In the genomic region with DNA sequence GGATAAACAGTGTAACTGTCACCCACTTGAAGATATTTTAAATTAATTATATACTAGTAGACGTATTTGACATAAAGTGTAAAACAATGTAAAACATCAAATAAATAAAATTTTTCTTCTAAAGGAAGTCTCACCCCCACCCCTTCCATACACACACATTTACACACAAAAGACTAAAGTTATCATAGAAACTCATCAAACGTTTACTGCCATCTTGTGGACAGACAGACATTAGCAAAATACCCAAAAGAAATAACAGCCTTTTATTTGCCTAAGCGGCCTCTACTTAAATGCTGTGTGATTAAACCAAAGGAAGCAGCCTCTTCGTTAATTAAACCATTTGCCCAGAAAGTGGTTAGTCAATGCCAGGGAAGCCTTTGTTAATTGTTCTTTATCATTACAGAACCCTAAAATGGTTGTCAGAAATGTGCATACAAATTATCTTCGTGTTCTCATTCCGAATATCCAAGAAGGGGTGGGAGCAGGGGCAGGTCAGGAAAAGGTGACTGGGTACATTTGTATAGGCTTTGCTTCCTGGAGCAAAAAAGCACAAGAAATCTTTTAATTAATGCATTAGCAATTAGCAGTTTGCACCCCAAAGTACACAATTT, we compare ENCODE assay signal across 8 cellular contexts.
DNase-seq lines count a peak whose midpoint lies in the region; ATAC-seq and TF ChIP-seq lines count a peak whose summit lies in the region.

No MANE protein-coding gene starts in this region.

- DNase-seq in EL (peak; percentile 58), OCI-LY7 (ENCODE audit: low spot score) (peak; percentile 48), dermis microvascular lymphatic vessel endothelial cell (ENCODE audit: low read depth in 2 of 2) (peak; percentile 73 to 77)
- no peak for DNase-seq in activated CD8-positive, alpha-beta memory T cell treated with anti-CD3 and anti-CD28 coated beads, Interleukin-2, amount 10 ng/mL, durations not matched to agents 7 days and 5 days

- no peaks in the 10 kb centered on the region for H3K36me3 Mint-ChIP-seq in nephron (ENCODE audit: low read depth)
- H3K36me3 Mint-ChIP-seq in stimulated activated memory B cell treated with anti-CD40 and anti-IgM and Interleukin-4, amounts not matched to agents 10 μg/mL and 1 μg/mL and 100 μg/mL, for 72 hours = no peaks in the 10 kb centered on the region
- no peaks in the 10 kb centered on the region for H3K36me3 Mint-ChIP-seq in activated CD8-positive, alpha-beta memory T cell treated with anti-CD3 and anti-CD28 coated beads, Interleukin-2, amount 10 ng/mL, durations not matched to agents 7 days and 5 days

- H3K4me3 ChIP-seq in OCI-LY7 (ENCODE audit: low read depth, low read length, poor library complexity, severe bottlenecking) = no peak overlapping the region

- H3K4me2 ChIP-seq in OCI-LY7 (ENCODE audit: low read length) = no peak overlapping the region

- BruUV-seq in OCI-LY7 (replicated peaks; lab: Mats Ljungman, UMichigan) = no TSS peak

- no peaks in the 10 kb centered on the region for H3K27me3 Mint-ChIP-seq in nephron (ENCODE audit: low read depth)
- peaks cover 8% of the 10 kb centered on the region for H3K27me3 Mint-ChIP-seq in stimulated activated memory B cell treated with anti-CD40 and anti-IgM and Interleukin-4, amounts not matched to agents 10 μg/mL and 1 μg/mL and 100 μg/mL, for 72 hours
- peaks cover 11% of the 10 kb centered on the region for H3K27me3 Mint-ChIP-seq in activated CD8-positive, alpha-beta memory T cell treated with anti-CD3 and anti-CD28 coated beads, Interleukin-2, amount 10 ng/mL, durations not matched to agents 7 days and 5 days

- H3K79me2 ChIP-seq in OCI-LY7 (ENCODE audit: insufficient read depth, low read depth, low read length) = no peaks in the 10 kb centered on the region

- ATAC-seq in HG03103 (IDR thresholded peaks at IDR 0.05; ENCODE audit: low read depth, unreplicated experiment) (peak; percentile 54), GM21360 (IDR thresholded peaks at IDR 0.05; ENCODE audit: unreplicated experiment) (no peak)
- ATAC-seq in stimulated activated memory B cell treated with anti-CD40 and anti-IgM and Interleukin-4, amounts not matched to agents 10 μg/mL and 1 μg/mL and 100 μg/mL, for 72 hours = no peak
- ATAC-seq in activated CD8-positive, alpha-beta memory T cell treated with anti-CD3 and anti-CD28 coated beads, Interleukin-2, amount 10 ng/mL, durations not matched to agents 7 days and 5 days = no peak

- H3K4me1 ChIP-seq in OCI-LY7 (ENCODE audit: insufficient read depth, low read length, poor library complexity, severe bottlenecking) = no peaks in the 10 kb centered on the region

- no peak overlapping the region for H2AFZ ChIP-seq in OCI-LY7 (ENCODE audit: low read length)

- no peaks in the 10 kb centered on the region for H4K20me1 ChIP-seq in OCI-LY7 (ENCODE audit: insufficient read depth, low read length)

- POLR2A ChIA-PET in OCI-LY7 (lab: Charles Lee) = no interaction called here

- CTCF ChIA-PET in OCI-LY7 (lab: Charles Lee; ENCODE audit: unreplicated experiment) = no interaction called here
- CTCF ChIA-PET in activated CD8-positive, alpha-beta memory T cell treated with anti-CD3 and anti-CD28 coated beads, Interleukin-2, amount 10 ng/mL, durations not matched to agents 7 days and 5 days (lab: Charles Lee) = interaction anchor here (0.8 to 1.6 kb wide), 7 partner anchors 13 to 659 kb away, joined by 3 to 7 read pairs (median 4); no protein-coding TSS in a partner anchor

- no peaks in the 10 kb centered on the region for H3K36me3 ChIP-seq in OCI-LY7 (ENCODE audit: insufficient read depth, low read length)

- H3K9me3 Mint-ChIP-seq in nephron = peaks cover 3% of the 10 kb centered on the region
- no peaks in the 10 kb centered on the region for H3K9me3 Mint-ChIP-seq in stimulated activated memory B cell treated with anti-CD40 and anti-IgM and Interleukin-4, amounts not matched to agents 10 μg/mL and 1 μg/mL and 100 μg/mL, for 72 hours
- no peaks in the 10 kb centered on the region for H3K9me3 Mint-ChIP-seq in activated CD8-positive, alpha-beta memory T cell treated with anti-CD3 and anti-CD28 coated beads, Interleukin-2, amount 10 ng/mL, durations not matched to agents 7 days and 5 days (ENCODE audit: low read depth)

- TF ChIP-seq CTCF in OCI-LY7 (conservative IDR thresholded peaks at IDR 0.05; ENCODE audit: low read length) (peak; percentile 83), nephron (IDR thresholded peaks at IDR 0.05; ENCODE audit: unreplicated experiment in 3 of 3) (peak; percentile 69 to 83 (median 75))

- no peak overlapping the region for H3K27ac Mint-ChIP-seq in nephron
- H3K27ac Mint-ChIP-seq in stimulated activated memory B cell treated with anti-CD40 and anti-IgM and Interleukin-4, amounts not matched to agents 10 μg/mL and 1 μg/mL and 100 μg/mL, for 72 hours = no peak overlapping the region
- H3K27ac Mint-ChIP-seq in activated CD8-positive, alpha-beta memory T cell treated with anti-CD3 and anti-CD28 coated beads, Interleukin-2, amount 10 ng/mL, durations not matched to agents 7 days and 5 days = no peak overlapping the region

- no peak overlapping the region for H3K4me3 Mint-ChIP-seq in nephron
- no peak overlapping the region for H3K4me3 Mint-ChIP-seq in stimulated activated memory B cell treated with anti-CD40 and anti-IgM and Interleukin-4, amounts not matched to agents 10 μg/mL and 1 μg/mL and 100 μg/mL, for 72 hours
- no peak overlapping the region for H3K4me3 Mint-ChIP-seq in activated CD8-positive, alpha-beta memory T cell treated with anti-CD3 and anti-CD28 coated beads, Interleukin-2, amount 10 ng/mL, durations not matched to agents 7 days and 5 days

- intact Hi-C loops in OCI-LY7 (cut with micrococcal nuclease; ENCODE audit: unreplicated experiment) = no loop called here

- H3K27ac ChIP-seq in OCI-LY7 (ENCODE audit: low read depth, low read length, poor library complexity, severe bottlenecking) = no peak overlapping the region

- H3K9me2 ChIP-seq in OCI-LY7 (ENCODE audit: insufficient read depth, low read length) = no peaks in the 10 kb centered on the region

- H3K4me1 Mint-ChIP-seq in nephron = no peaks in the 10 kb centered on the region
- H3K4me1 Mint-ChIP-seq in stimulated activated memory B cell treated with anti-CD40 and anti-IgM and Interleukin-4, amounts not matched to agents 10 μg/mL and 1 μg/mL and 100 μg/mL, for 72 hours = no peaks in the 10 kb centered on the region
- H3K4me1 Mint-ChIP-seq in activated CD8-positive, alpha-beta memory T cell treated with anti-CD3 and anti-CD28 coated beads, Interleukin-2, amount 10 ng/mL, durations not matched to agents 7 days and 5 days = no peaks in the 10 kb centered on the region

- no peaks in the 10 kb centered on the region for H3K9me3 ChIP-seq in OCI-LY7 (ENCODE audit: low read length)
